ENCODE assay signal across 8 cellular contexts in genomic region chr18:51881394-51881793, GRCh38.
"Had no signal": no experiment of that assay in that cellular context is flagged by ENCODE, and none has a peak within 500 bp of the region (broad histone marks: within the 10 kb centered on the region; RNA-seq: fewer than 3 reads in every experiment).

No MANE protein-coding gene starts in this region.

- H3K4me2 ChIP-seq: GM23338 had no signal

- DNase-seq: H9, HCEC 1CT, KBM-7 had no signal

- H3K4me3 ChIP-seq: GM23338 had no signal

- H3K27ac Mint-ChIP-seq: GM23338, H9, IgD-negative memory B cell had no signal

- H3K27me3 Mint-ChIP-seq: IgD-negative memory B cell had no signal

- H3K27ac ChIP-seq: HL-60 had no signal

- FAIRE-seq: H1, H54 had no signal

- H3K4me3 Mint-ChIP-seq: GM23338, H9, IgD-negative memory B cell had no signal

- H3K4me1 Mint-ChIP-seq: GM23338 had no signal

- H2AFZ ChIP-seq: GM23338 had no signal

- ATAC-seq: GM23338 had no signal

- H3K36me3 Mint-ChIP-seq: IgD-negative memory B cell had no signal

- H3K9me3 Mint-ChIP-seq: GM23338 had no signal
